In genomic region chr15:34109775-34110663, GRCh38 we compare ENCODE assay signal across 8 cellular contexts. TPM values are rescaled to one million over a fixed set of nuclear protein-coding genes. Genes with fewer than 3 reads are reported as not detected.
A peak's percentile ranks its signal among the peaks of the same experiment; 100 is the strongest.
DNase-seq lines count a peak whose midpoint lies in the region; ATAC-seq, FAIRE-seq and TF ChIP-seq lines count a peak whose summit lies in the region.

No MANE protein-coding gene starts in this region.

- no peak overlapping the region for H3K4me2 ChIP-seq in A549

- H3K27ac ChIP-seq in A549 = no peak overlapping the region

- H3K36me3 Mint-ChIP-seq in chondrocyte (ENCODE audit: low read depth) (no peaks in the 10 kb centered on the region), nephron progenitor cell (ENCODE audit: low read depth) (peaks cover 3% of the 10 kb centered on the region)

- peak; percentile 85 for FAIRE-seq in A549 (lab: Jason Lieb, UNC)

- no peaks in the 10 kb centered on the region for H3K9me3 ChIP-seq in A549

- POLR2A ChIA-PET in A549 (lab: Yijun Ruan, JAX) = interaction anchor here (0.6 to 3.0 kb wide), 6 partner anchors 8 to 478 kb away, joined by 3 to 35 read pairs (median 8); partner anchors contain the start of genes EMC7, KATNBL1, LPCAT4 and NOP10

- peak; percentile 94 for TF ChIP-seq CTCF in A549 (IDR thresholded peaks at IDR 0.05)
- peak; percentile 88 for TF ChIP-seq CTCF in chondrocyte (IDR thresholded peaks at IDR 0.05)
- TF ChIP-seq CTCF in nephron progenitor cell (IDR thresholded peaks at IDR 0.05) = peak; percentile 54

- TF ChIP-seq EP300 in A549 (IDR thresholded peaks at IDR 0.05) = no peak

- no peak overlapping the region for H3K4me3 ChIP-seq in A549

- H3K27me3 Mint-ChIP-seq in chondrocyte (ENCODE audit: low read depth) (peaks cover 5% of the 10 kb centered on the region), nephron progenitor cell (ENCODE audit: low read depth, poor library complexity) (peaks cover 6% of the 10 kb centered on the region)

- H3K9me3 Mint-ChIP-seq in chondrocyte (ENCODE audit: low read depth) (no peaks in the 10 kb centered on the region), nephron progenitor cell (no peaks in the 10 kb centered on the region)

- no peak for TF ChIP-seq POLR2A in A549 (IDR thresholded peaks at IDR 0.05; ENCODE audit: low read length)

- H3K27ac Mint-ChIP-seq in chondrocyte (ENCODE audit: unreplicated experiment) = no peak overlapping the region
- no peak overlapping the region for H3K27ac Mint-ChIP-seq in nephron progenitor cell

- H3K4me1 ChIP-seq in A549 = no peaks in the 10 kb centered on the region

- 43% methylated on average over 5 of the region's 5 CpGs for WGBS in A549 (ENCODE audit: missing lambda C conversion rate)

- CTCF ChIA-PET in A549 (lab: Yijun Ruan, JAX) = interaction anchor here (0.6 to 11.3 kb wide), 40 partner anchors 9 to 407 kb away, joined by 3 to 223 read pairs (median 4); partner anchors contain the start of genes EMC4, EMC7, KATNBL1 and LPCAT4

- no peaks in the 10 kb centered on the region for H3K4me1 Mint-ChIP-seq in chondrocyte (ENCODE audit: low read depth)
- H3K4me1 Mint-ChIP-seq in nephron progenitor cell = no peaks in the 10 kb centered on the region

- H3K4me3 Mint-ChIP-seq in chondrocyte (ENCODE audit: unreplicated experiment) (no peak overlapping the region), nephron progenitor cell (no peak overlapping the region)

- TF ChIP-seq RAD21 in A549 (conservative IDR thresholded peaks at IDR 0.05 in 1 of 2, IDR thresholded peaks at IDR 0.05 in 1 of 2) = peak; percentile 91 to 96

- peak; percentile 79; a peak in 5 of 6 replicates for ATAC-seq in A549

- DNase-seq in A549 (ENCODE audit: low read depth in 1 of 2, low spot score in 1 of 2) = peak; percentile 34 to 64
- peak; percentile 50 for DNase-seq in EL
- peak; percentile 80 to 92 for DNase-seq in NCI-H524 (lab: John Stamatoyannopoulos, UW)
- DNase-seq in chondrocyte (ENCODE audit: low spot score) = no peak
- no peak for DNase-seq in nephron progenitor cell
- no peak for DNase-seq in putamen (ENCODE audit: low spot score)
- no peak for DNase-seq in activated gamma-delta T cell (lab: John Stamatoyannopoulos, UW)
- no peak for DNase-seq in islet precursor cell

TF ChIP-seq in A549, 52 proteins besides CTCF, POLR2A, EP300 and RAD21:
- peak; percentile 86 for TF ChIP-seq SMC3 (IDR thresholded peaks at IDR 0.05)
- TF ChIP-seq, protein P1, sequence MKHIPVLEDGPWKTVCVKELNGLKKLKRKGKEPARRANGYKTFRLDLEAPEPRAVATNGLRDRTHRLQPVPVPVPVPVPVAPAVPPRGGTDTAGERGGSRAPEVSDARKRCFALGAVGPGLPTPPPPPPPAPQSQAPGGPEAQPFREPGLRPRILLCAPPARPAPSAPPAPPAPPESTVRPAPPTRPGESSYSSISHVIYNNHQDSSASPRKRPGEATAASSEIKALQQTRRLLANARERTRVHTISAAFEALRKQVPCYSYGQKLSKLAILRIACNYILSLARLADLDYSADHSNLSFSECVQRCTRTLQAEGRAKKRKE (CRISPR knock-in tag; IDR thresholded peaks at IDR 0.05; ENCODE audit: low read depth) = no peak
- no peak for TF ChIP-seq CBX8 (IDR thresholded peaks at IDR 0.05)
- TF ChIP-seq, protein P2, sequence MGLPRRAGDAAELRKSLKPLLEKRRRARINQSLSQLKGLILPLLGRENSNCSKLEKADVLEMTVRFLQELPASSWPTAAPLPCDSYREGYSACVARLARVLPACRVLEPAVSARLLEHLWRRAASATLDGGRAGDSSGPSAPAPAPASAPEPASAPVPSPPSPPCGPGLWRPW (IDR thresholded peaks at IDR 0.05) = no peak

RNA-seq across cellular contexts. Expression of gene PGBD4, which starts 8.1 kb away (rescaled TPM):
- polyA plus RNA-seq in A549 (2011; rRNA removed) (4.5 and 4.7 TPM in 2 replicates), A549 (2017; fragmentation: RNase III; extraction: RNeasy Plus Mini Kit Qiagen cat#74134 plus additional on column Dnase treatment) (3.7 to 4.3 TPM (median 4.0 TPM) in 3 replicates)
- 1.1 TPM in 2 replicates for polyA plus RNA-seq in A549 (2012; cell fraction: cytosol; rRNA removed)
- 0.83 and 0.88 TPM in 2 replicates for polyA plus RNA-seq in A549 (2012; cell fraction: nucleus; rRNA removed)
- polyA minus RNA-seq in A549 (2011; rRNA and poly(A)+ RNA removed) = 3.3 and 3.8 TPM in 2 replicates
- 1.6 to 1.8 TPM (median 1.6 TPM) in 3 replicates for total RNA-seq in chondrocyte

RNA-seq across cellular contexts. Expression of gene EMC7, which starts 8.4 kb away (rescaled TPM):
- polyA plus RNA-seq in A549 (2011; rRNA removed) = 167 and 221 TPM in 2 replicates
- polyA plus RNA-seq in A549 (2012; cell fraction: cytosol; rRNA removed) = 76.9 and 87.9 TPM in 2 replicates
- polyA plus RNA-seq in A549 (2012; cell fraction: nucleus; rRNA removed) = 25.6 and 39.9 TPM in 2 replicates
- polyA plus RNA-seq in A549 (2017; fragmentation: RNase III; extraction: RNeasy Plus Mini Kit Qiagen cat#74134 plus additional on column Dnase treatment) = 129 to 135 TPM (median 135 TPM) in 3 replicates
- 24.9 and 26.8 TPM in 2 replicates for polyA minus RNA-seq in A549 (2011; rRNA and poly(A)+ RNA removed)
- 88.6 to 106 TPM (median 98.7 TPM) in 3 replicates for total RNA-seq in chondrocyte

Comparison
In these comparisons a context has a peak if more than half of its experiments do, and no peak if none do; other contexts are left out.
1. DNase-seq: peak in A549 (2 of 2), EL (single experiment) and NCI-H524 (2 of 2); none in chondrocyte (single experiment), nephron progenitor cell (single experiment), putamen (single experiment), activated gamma-delta T cell (single experiment) and islet precursor cell (single experiment).
2. Peak in every context shown above with its lines, with median percentiles within 50 percentile points of each other: CTCF ChIP-seq.